ENCODE assay signal across 8 cellular contexts in genomic region chr2:64653174-64654062, GRCh38. TPM values are rescaled to one million over a fixed set of nuclear protein-coding genes. Genes with fewer than 3 reads are reported as not detected.
DNase-seq lines count a peak whose midpoint lies in the region; ATAC-seq, FAIRE-seq and TF ChIP-seq lines count a peak whose summit lies in the region.

SERTAD2 (minus strand) TSS chr2:64653913; CDS start chr2:64636871, 17,042 bp downstream.

- no peak for FAIRE-seq in GM12892 (lab: Jason Lieb, UNC)

- WGBS in right cardiac atrium: under 1% methylated on average over 99 of the region's 107 CpGs

- intact Hi-C loops in right cardiac atrium (cut with DNase I): loop anchor here in 3 of 4 donors (2.0 to 10.0 kb wide), 4 partner anchors 97 to 114 kb away; no protein-coding TSS in a partner anchor

- peak; percentile 89 for TF ChIP-seq POLR2A in GM12892 (IDR thresholded peaks at IDR 0.05; ENCODE audit: low read depth, low read length)

- H3K27ac ChIP-seq in right cardiac atrium (ENCODE audit: low read length): peak within 1 kb of the TSS; percentile 99

- DNase-seq in GM12892 (ENCODE audit: insufficient read length) (peak; percentile 81), NCI-H1694 (lab: John Stamatoyannopoulos, UW) (peak; percentile 29), T-helper 17 cell (peak; percentile 77 to 88 (median 85)), amygdala (lab: John Stamatoyannopoulos, UW) (peak in 53 of 56 donors; percentile 40 to 88 (median 75)), right cardiac atrium (peak; percentile 92 to 97 (median 97)), renal cortical epithelial cell (ENCODE audit: low read depth) (no peak), HPDE6-E6E7 (ENCODE audit: extremely low spot score) (no peak)

- H3K27me3 Mint-ChIP-seq in T-helper 17 cell: no peaks in the 10 kb centered on the region

- peak within 1 kb of the TSS; percentile 96 for H3K4me3 Mint-ChIP-seq in T-helper 17 cell

- peaks cover 31% of the 10 kb centered on the region for H3K4me1 Mint-ChIP-seq in T-helper 17 cell

- ATAC-seq in HG02840 (IDR thresholded peaks at IDR 0.05; ENCODE audit: low FRiP score, unreplicated experiment): peak; percentile 54
- ATAC-seq in T-helper 17 cell: peak; percentile 91
- ATAC-seq in right cardiac atrium: peak; percentile 94

- no peaks in the 10 kb centered on the region for H3K4me1 ChIP-seq in right cardiac atrium (ENCODE audit: control insufficient read depth, insufficient read depth, low read length)

- peak within 1 kb of the TSS; percentile 96 for H3K4me3 ChIP-seq in right cardiac atrium (ENCODE audit: low read length)

- H3K36me3 Mint-ChIP-seq in T-helper 17 cell (ENCODE audit: low read depth): no peaks in the 10 kb centered on the region

- H3K27me3 ChIP-seq in right cardiac atrium (ENCODE audit: control insufficient read depth, insufficient read depth): no peaks in the 10 kb centered on the region

- peak within 1 kb of the TSS; percentile 97 for H3K27ac Mint-ChIP-seq in T-helper 17 cell

- H3K9me3 ChIP-seq in T-helper 17 cell (ENCODE audit: control insufficient read depth, low read length, poor library complexity, severe bottlenecking): no peaks in the 10 kb centered on the region
- H3K9me3 ChIP-seq in right cardiac atrium (ENCODE audit: control insufficient read depth, low read length): no peaks in the 10 kb centered on the region

RNA-seq across cellular contexts. Expression of gene SERTAD2, which starts in this region (rescaled TPM):
- polyA plus RNA-seq in GM12892 (2012; ENCODE audit: missing spikeins): 21.0 TPM
- total RNA-seq in T-helper 17 cell: 10 to 100 TPM; 26.4 to 31.1 TPM
- 10 to 100 TPM; 17.9 to 25.4 (median 20.0) TPM for total RNA-seq in right cardiac atrium
- polyA plus RNA-seq in right cardiac atrium: 8.2 TPM
- 8.9 and 21.3 TPM in 2 replicates for total RNA-seq in renal cortical epithelial cell

Comparison
In these comparisons a context has a peak if more than half of its experiments do, and no peak if none do; other contexts are left out.
1. DNase-seq: peak in GM12892 (single experiment), NCI-H1694 (single experiment), T-helper 17 cell (3 of 3), amygdala (53 of 56) and right cardiac atrium (3 of 3); none in renal cortical epithelial cell (single experiment) and HPDE6-E6E7 (single experiment).
2. Peak in every context shown above with its lines, with median percentiles within 50 percentile points of each other: ATAC-seq.